In genomic region chr2:98556634-98557033, GRCh38 we compare ENCODE assay signal across 11 cellular contexts. TPM values are rescaled to one million over a fixed set of nuclear protein-coding genes. Genes with fewer than 3 reads are reported as not detected.
DNase-seq lines count a peak whose midpoint lies in the region; ATAC-seq and TF ChIP-seq lines count a peak whose summit lies in the region.
"Had no signal": no experiment of that assay in that cellular context is flagged by ENCODE, and none has a peak within 500 bp of the region (broad histone marks: within the 10 kb centered on the region; RNA-seq: fewer than 3 reads in every experiment).

No MANE protein-coding gene starts in this region.

- intact Hi-C loops in Right ventricle myocardium superior (cut with DNase I) = no loop called here

- DNase-seq in activated naive CD8-positive, alpha-beta T cell treated with anti-CD3 and anti-CD28 coated beads for 36 hours = no peak
- DNase-seq in NB4 (ENCODE audit: low read depth) (peak; percentile 22), Right ventricle myocardium superior (no peak), superior temporal gyrus (ENCODE audit: extremely low spot score) (no peak)
- DNase-seq in stimulated activated naive B cell treated with anti-CD40 and anti-IgM and Interleukin-4, amounts not matched to agents 10 μg/mL and 1 μg/mL and 100 μg/mL, for 72 hours = peak; percentile 56
- no peak for DNase-seq in activated T-cell treated with anti-CD3 and anti-CD28 coated beads, Interleukin-2, amount 50 U/mL, for 48 hours
- DNase-seq: endodermal cell had no signal

- H3K4me3 ChIP-seq in NB4 (ENCODE audit: low read depth, low read length) = no peak overlapping the region
- H3K4me3 ChIP-seq: prostate gland had no signal

- H3K4me1 Mint-ChIP-seq in activated naive CD8-positive, alpha-beta T cell (ENCODE audit: low read depth) = peaks cover 39% of the 10 kb centered on the region
- H3K4me1 Mint-ChIP-seq in activated naive CD8-positive, alpha-beta T cell treated with anti-CD3 and anti-CD28 coated beads for 36 hours = peaks cover 40% of the 10 kb centered on the region
- H3K4me1 Mint-ChIP-seq in stimulated activated naive B cell treated with anti-CD40 and anti-IgM and Interleukin-4, amounts not matched to agents 10 μg/mL and 1 μg/mL and 100 μg/mL, for 72 hours = peaks cover 26 to 50% of the 10 kb centered on the region in 2 donors
- H3K4me1 Mint-ChIP-seq: endodermal cell had no signal

- H3K9me3 Mint-ChIP-seq in activated naive CD8-positive, alpha-beta T cell (ENCODE audit: low read depth) = no peaks in the 10 kb centered on the region
- H3K9me3 Mint-ChIP-seq in activated naive CD8-positive, alpha-beta T cell treated with anti-CD3 and anti-CD28 coated beads for 36 hours = no peaks in the 10 kb centered on the region
- H3K9me3 Mint-ChIP-seq in stimulated activated naive B cell treated with anti-CD40 and anti-IgM and Interleukin-4, amounts not matched to agents 10 μg/mL and 1 μg/mL and 100 μg/mL, for 72 hours = no peaks in the 10 kb centered on the region
- H3K9me3 Mint-ChIP-seq: endodermal cell had no signal

- TF ChIP-seq CTCF in NB4 (IDR thresholded peaks at IDR 0.05; ENCODE audit: low read depth, low read length) = no peak

- peak overlapping the region; percentile 41 for H3K27ac Mint-ChIP-seq in activated naive CD8-positive, alpha-beta T cell
- no peak overlapping the region for H3K27ac Mint-ChIP-seq in activated naive CD8-positive, alpha-beta T cell treated with anti-CD3 and anti-CD28 coated beads for 36 hours
- H3K27ac Mint-ChIP-seq in stimulated activated naive B cell treated with anti-CD40 and anti-IgM and Interleukin-4, amounts not matched to agents 10 μg/mL and 1 μg/mL and 100 μg/mL, for 72 hours = peak overlapping the region; percentile 86
- H3K27ac Mint-ChIP-seq: endodermal cell had no signal

- ATAC-seq in HG02623 (IDR thresholded peaks at IDR 0.05; ENCODE audit: unreplicated experiment) = peak; percentile 47
- ATAC-seq in stimulated activated naive B cell treated with anti-CD40 and anti-IgM and Interleukin-4, amounts not matched to agents 10 μg/mL and 1 μg/mL and 100 μg/mL, for 72 hours (replicated peaks) = peak; percentile 98
- ATAC-seq in Right ventricle myocardium superior (ENCODE audit: poor library complexity) = no peak
- ATAC-seq: Panc1 had no signal

- H3K4me3 Mint-ChIP-seq in activated naive CD8-positive, alpha-beta T cell = no peak overlapping the region
- no peak overlapping the region for H3K4me3 Mint-ChIP-seq in activated naive CD8-positive, alpha-beta T cell treated with anti-CD3 and anti-CD28 coated beads for 36 hours
- H3K4me3 Mint-ChIP-seq in stimulated activated naive B cell treated with anti-CD40 and anti-IgM and Interleukin-4, amounts not matched to agents 10 μg/mL and 1 μg/mL and 100 μg/mL, for 72 hours = no peak overlapping the region
- H3K4me3 Mint-ChIP-seq: endodermal cell had no signal

- no peak for TF ChIP-seq POLR2A in NB4 (IDR thresholded peaks at IDR 0.05; ENCODE audit: extremely low read depth, insufficient read length)

- no peaks in the 10 kb centered on the region for H3K27me3 Mint-ChIP-seq in activated naive CD8-positive, alpha-beta T cell
- no peaks in the 10 kb centered on the region for H3K27me3 Mint-ChIP-seq in activated naive CD8-positive, alpha-beta T cell treated with anti-CD3 and anti-CD28 coated beads for 36 hours
- H3K27me3 Mint-ChIP-seq in stimulated activated naive B cell treated with anti-CD40 and anti-IgM and Interleukin-4, amounts not matched to agents 10 μg/mL and 1 μg/mL and 100 μg/mL, for 72 hours = no peaks in the 10 kb centered on the region

- peaks cover 5% of the 10 kb centered on the region for H3K36me3 Mint-ChIP-seq in activated naive CD8-positive, alpha-beta T cell
- peaks cover 31% of the 10 kb centered on the region for H3K36me3 Mint-ChIP-seq in activated naive CD8-positive, alpha-beta T cell treated with anti-CD3 and anti-CD28 coated beads for 36 hours
- H3K36me3 Mint-ChIP-seq in stimulated activated naive B cell treated with anti-CD40 and anti-IgM and Interleukin-4, amounts not matched to agents 10 μg/mL and 1 μg/mL and 100 μg/mL, for 72 hours = peaks cover 48 to 77% of the 10 kb centered on the region in 2 donors

RNA-seq across cellular contexts. Expression of gene COA5, which starts 51.7 kb away (rescaled TPM):
- total RNA-seq in activated naive CD8-positive, alpha-beta T cell treated with anti-CD3 and anti-CD28 coated beads for 36 hours = 10 to 100 TPM; 27.1 to 27.2 TPM
- 26.8 TPM for total RNA-seq in Right ventricle myocardium superior

RNA-seq across cellular contexts. Expression of gene UNC50, which starts 51.8 kb away (rescaled TPM):
- 10 to 100 TPM; 29.8 to 30.9 TPM for total RNA-seq in activated naive CD8-positive, alpha-beta T cell treated with anti-CD3 and anti-CD28 coated beads for 36 hours
- total RNA-seq in Right ventricle myocardium superior = 26.4 TPM

Comparison
In these comparisons a context has a peak if more than half of its experiments do, and no peak if none do; other contexts are left out.
1. DNase-seq: peak in NB4 (single experiment) and stimulated activated naive B cell treated with anti-CD40 and anti-IgM and Interleukin-4, amounts not matched to agents 10 μg/mL and 1 μg/mL and 100 μg/mL, for 72 hours (single experiment); none in activated naive CD8-positive, alpha-beta T cell treated with anti-CD3 and anti-CD28 coated beads for 36 hours (single experiment), activated T-cell treated with anti-CD3 and anti-CD28 coated beads, Interleukin-2, amount 50 U/mL, for 48 hours (0 of 2), Right ventricle myocardium superior (single experiment) and superior temporal gyrus (single experiment).